Comparison of ENCODE assay signal across 8 cellular contexts in genomic region chr5:169302046-169302445, GRCh38. TPM values are rescaled to one million over a fixed set of nuclear protein-coding genes. Genes with fewer than 3 reads are reported as not detected.
DNase-seq lines count a peak whose midpoint lies in the region; ATAC-seq and TF ChIP-seq lines count a peak whose summit lies in the region.

No MANE protein-coding gene starts in this region.

- no peaks in the 10 kb centered on the region for H3K9me3 ChIP-seq in CD4-positive, alpha-beta memory T cell (ENCODE audit: control insufficient read depth in 1 of 2, low read length in 2 of 2)

- POLR2A ChIA-PET in CD4-positive, alpha-beta memory T cell (lab: Charles Lee; ENCODE audit: partially characterized antibody), result no interaction called here

- H3K36me3 Mint-ChIP-seq in neural crest cell (ENCODE audit: low read depth), result no peaks in the 10 kb centered on the region
- no peaks in the 10 kb centered on the region for H3K36me3 Mint-ChIP-seq in CD4-positive, alpha-beta memory T cell

- peaks cover 6% of the 10 kb centered on the region for H3K27me3 ChIP-seq in CD4-positive, alpha-beta memory T cell (ENCODE audit: insufficient read depth, low read length)

- no peaks in the 10 kb centered on the region for H3K4me1 ChIP-seq in CD4-positive, alpha-beta memory T cell (ENCODE audit: insufficient read depth, low read length)

- H3K9me3 Mint-ChIP-seq in neural crest cell, result no peaks in the 10 kb centered on the region
- H3K9me3 Mint-ChIP-seq in CD4-positive, alpha-beta memory T cell, result peaks cover 0 to 4% (median 0%) of the 10 kb centered on the region in 8 donors

- no peak overlapping the region for H3K27ac Mint-ChIP-seq in neural crest cell (ENCODE audit: unreplicated experiment)
- H3K27ac Mint-ChIP-seq in CD4-positive, alpha-beta memory T cell, result no peak overlapping the region

- in situ Hi-C loops in KBM-7 (cut with MboI; ENCODE audit: low pct_unique_long_range_greater_than_20kb, low sequenced_read_pairs), result no loop called here

- no peak overlapping the region for H3K27ac ChIP-seq in CD4-positive, alpha-beta memory T cell (ENCODE audit: low read depth, low read length)

- H3K4me3 ChIP-seq in CD4-positive, alpha-beta memory T cell (ENCODE audit: low read length in 2 of 2), result no peak overlapping the region

- CTCF ChIA-PET in CD4-positive, alpha-beta memory T cell (lab: Charles Lee; ENCODE audit: partially characterized antibody), result no interaction called here

- intact Hi-C loops in CD4-positive, alpha-beta memory T cell (cut with micrococcal nuclease), result no loop called here

- peaks cover 23% of the 10 kb centered on the region for H3K4me1 Mint-ChIP-seq in neural crest cell
- H3K4me1 Mint-ChIP-seq in CD4-positive, alpha-beta memory T cell, result peaks cover 6 to 15% (median 13%) of the 10 kb centered on the region in 4 donors

- H3K4me3 Mint-ChIP-seq in neural crest cell, result peak overlapping the region; percentile 82
- H3K4me3 Mint-ChIP-seq in CD4-positive, alpha-beta memory T cell, result peak overlapping the region in 2 of 8 donors; percentile 6 to 26

- DNase-seq in neural crest cell (ENCODE audit: low read depth, low spot score) (no peak), KBM-7 (no peak)
- no peak for DNase-seq in CD4-positive, alpha-beta memory T cell

- H3K27me3 Mint-ChIP-seq in neural crest cell (ENCODE audit: low read depth), result peaks cover 81% of the 10 kb centered on the region
- H3K27me3 Mint-ChIP-seq in CD4-positive, alpha-beta memory T cell, result peaks cover 37 to 38% of the 10 kb centered on the region in 2 donors

- peak; percentile 33 for ATAC-seq in GM18511 (IDR thresholded peaks at IDR 0.05; ENCODE audit: unreplicated experiment)
- peak; percentile 13 for ATAC-seq in HG02623 (IDR thresholded peaks at IDR 0.05; ENCODE audit: unreplicated experiment)
- ATAC-seq in SK-N-SH treated with all-trans-retinoic acid at 6 μM for 48 hours, result peak; percentile 7; the same call in 1 of the 3 replicates
- ATAC-seq in esophagus mucosa, result no peak
- ATAC-seq in GM21381 (IDR thresholded peaks at IDR 0.05; ENCODE audit: unreplicated experiment), result no peak

- TF ChIP-seq CTCF in neural crest cell (conservative IDR thresholded peaks at IDR 0.05), result no peak

- no peaks in the 10 kb centered on the region for H3K36me3 ChIP-seq in CD4-positive, alpha-beta memory T cell (ENCODE audit: insufficient read depth, low read length)

TF ChIP-seq in SK-N-SH treated with all-trans-retinoic acid at 6 μM for 48 hours, 23 proteins besides CTCF, POLR2A, EP300 and RAD21:
- TF ChIP-seq GLIS3 (CRISPR knock-in tag; IDR thresholded peaks at IDR 0.05) (no peak), RARB (CRISPR knock-in tag; IDR thresholded peaks at IDR 0.05) (no peak), SNAI2 (CRISPR knock-in tag; IDR thresholded peaks at IDR 0.05) (no peak), OSR1 (CRISPR knock-in tag; IDR thresholded peaks at IDR 0.05) (no peak), BACH2 (CRISPR knock-in tag; IDR thresholded peaks at IDR 0.05; ENCODE audit: borderline replicate concordance) (no peak), ISL1 (CRISPR knock-in tag; IDR thresholded peaks at IDR 0.05) (no peak), ZFP3 (CRISPR knock-in tag; IDR thresholded peaks at IDR 0.05) (no peak), TCF4 (CRISPR knock-in tag; IDR thresholded peaks at IDR 0.05; ENCODE audit: borderline replicate concordance) (no peak), POU6F1 (CRISPR knock-in tag; IDR thresholded peaks at IDR 0.05; ENCODE audit: borderline replicate concordance, low read depth) (no peak), ZFP30 (CRISPR knock-in tag; IDR thresholded peaks at IDR 0.05) (no peak), ZNF565 (CRISPR knock-in tag; conservative IDR thresholded peaks at IDR 0.05; ENCODE audit: low read depth) (no peak), ARNTL (CRISPR knock-in tag; IDR thresholded peaks at IDR 0.05; ENCODE audit: borderline replicate concordance, low read depth) (no peak), ZNF70 (CRISPR knock-in tag; IDR thresholded peaks at IDR 0.05) (no peak), ZC3H10 (CRISPR knock-in tag; IDR thresholded peaks at IDR 0.05) (no peak), ESRRG (CRISPR knock-in tag; IDR thresholded peaks at IDR 0.05) (no peak), PATZ1 (CRISPR knock-in tag; IDR thresholded peaks at IDR 0.05; ENCODE audit: borderline replicate concordance) (no peak), PPARA (CRISPR knock-in tag; IDR thresholded peaks at IDR 0.05; ENCODE audit: borderline replicate concordance) (no peak), CSRNP3 (CRISPR knock-in tag; IDR thresholded peaks at IDR 0.05) (no peak)
TF ChIP-seq in SK-N-SH treated with all-trans-retinoic acid at 6 μM for 48 hours: peak in this region for 0.

RNA-seq across cellular contexts. Expression of gene SLIT3, which starts 1.1 kb away (rescaled TPM):
- total RNA-seq in neural crest cell (12.6 and 13.3 TPM in 2 replicates), esophagus mucosa (3.5 TPM)
- total RNA-seq in CD4-positive, alpha-beta memory T cell, result not detected
- polyA plus RNA-seq in CD4-positive, alpha-beta memory T cell, result not detected

Comparison
In these comparisons a context has a peak if more than half of its experiments do, and no peak if none do; other contexts are left out.
1. ATAC-seq: peak in GM18511 (single experiment), HG02623 (single experiment) and SK-N-SH treated with all-trans-retinoic acid at 6 μM for 48 hours (single experiment); none in esophagus mucosa (single experiment) and GM21381 (single experiment).